ENCODE assay signal across 1 cellular context in genomic region chr12:54214553-54215374, GRCh38.
TF ChIP-seq lines count a peak whose summit lies in the region.

No MANE protein-coding gene starts in this region.

TF ChIP-seq in HepG2, 621 proteins besides CTCF, POLR2A, EP300 and RAD21 (continued from another document and continues in another):
- TF ChIP-seq HMGXB3 (CRISPR knock-in tag; IDR thresholded peaks at IDR 0.05; ENCODE audit: borderline replicate concordance) (peak; percentile 65; the same call in 1 of the 2 replicates), FOXA3 (CRISPR knock-in tag; IDR thresholded peaks at IDR 0.05) (0 out of 2 replicates have a peak, but pooled peaks have one; percentile 44), ZNF30 (CRISPR knock-in tag; IDR thresholded peaks at IDR 0.05) (no peak), TFDP2 (CRISPR knock-in tag; IDR thresholded peaks at IDR 0.05) (peak; percentile 48; the same call in 1 of the 2 replicates), ZEB1 (IDR thresholded peaks at IDR 0.05; ENCODE audit: insufficient replicate concordance, low read depth) (no peak), ZBTB38 (CRISPR knock-in tag; IDR thresholded peaks at IDR 0.05) (peak; percentile 40; the same call in 1 of the 2 replicates), YY1 (IDR thresholded peaks at IDR 0.05; ENCODE audit: insufficient read depth, insufficient replicate concordance, low read depth, low read length) (peak; percentile 72), THAP11 (CRISPR knock-in tag; IDR thresholded peaks at IDR 0.05) (peak; percentile 79), NCOA1 (CRISPR knock-in tag; IDR thresholded peaks at IDR 0.05) (no peak), CCDC6 (CRISPR knock-in tag; IDR thresholded peaks at IDR 0.05) (0 out of 2 replicates have a peak, but pooled peaks have one; percentile 30), ATF5 (CRISPR knock-in tag; IDR thresholded peaks at IDR 0.05; ENCODE audit: low read depth) (no peak), ZNF431 (CRISPR knock-in tag; IDR thresholded peaks at IDR 0.05; ENCODE audit: borderline replicate concordance, low read depth) (no peak), ARID4A (CRISPR knock-in tag; IDR thresholded peaks at IDR 0.05; ENCODE audit: borderline replicate concordance) (peak; percentile 40; the same call in 1 of the 2 replicates), ZNF124 (CRISPR knock-in tag; IDR thresholded peaks at IDR 0.05) (peak; percentile 95; the same call in 1 of the 2 replicates), KLF12 (CRISPR knock-in tag; IDR thresholded peaks at IDR 0.05; ENCODE audit: borderline replicate concordance) (0 out of 2 replicates have a peak, but pooled peaks have one; percentile 45), RNF2 (conservative IDR thresholded peaks at IDR 0.05; ENCODE audit: low read depth) (0 out of 2 replicates have a peak, but pooled peaks have one; percentile 55), LCORL (IDR thresholded peaks at IDR 0.05) (no peak), LCORL (CRISPR knock-in tag; IDR thresholded peaks at IDR 0.05) (0 out of 2 replicates have a peak, but pooled peaks have one; percentile 31), ZBTB7B (CRISPR knock-in tag; IDR thresholded peaks at IDR 0.05) (peak; percentile 94), SP4 (CRISPR knock-in tag; IDR thresholded peaks at IDR 0.05) (no peak; the same call in 1 of the 2 replicates), FOXP4 (CRISPR knock-in tag; IDR thresholded peaks at IDR 0.05) (no peak), IRF2 (CRISPR knock-in tag; IDR thresholded peaks at IDR 0.05) (peak; percentile 65; the same call in 1 of the 2 replicates), MIER3 (CRISPR knock-in tag; IDR thresholded peaks at IDR 0.05; ENCODE audit: borderline replicate concordance) (no peak), CBX5 (CRISPR knock-in tag; IDR thresholded peaks at IDR 0.05; ENCODE audit: borderline replicate concordance) (peak; percentile 73; the same call in 1 of the 2 replicates), ZBED4 (CRISPR knock-in tag; IDR thresholded peaks at IDR 0.05; ENCODE audit: borderline replicate concordance) (peak; percentile 44; the same call in 1 of the 2 replicates), MIXL1 (CRISPR knock-in tag; IDR thresholded peaks at IDR 0.05) (0 out of 2 replicates have a peak, but pooled peaks have one; percentile 28), ZFY (CRISPR knock-in tag; IDR thresholded peaks at IDR 0.05) (peak; percentile 28; the same call in 1 of the 2 replicates), ATF2 (CRISPR knock-in tag; IDR thresholded peaks at IDR 0.05) (peak; percentile 45; the same call in 1 of the 2 replicates), RXRA (CRISPR knock-in tag; IDR thresholded peaks at IDR 0.05) (0 out of 2 replicates have a peak, but pooled peaks have one; percentile 22), ZNF558 (CRISPR knock-in tag; IDR thresholded peaks at IDR 0.05; ENCODE audit: borderline replicate concordance) (no peak), SAP130 (CRISPR knock-in tag; IDR thresholded peaks at IDR 0.05; ENCODE audit: low read depth) (peak; percentile 31; the same call in 1 of the 2 replicates), RELA (CRISPR knock-in tag; IDR thresholded peaks at IDR 0.05) (0 out of 2 replicates have a peak, but pooled peaks have one; percentile 32), ZNF614 (CRISPR knock-in tag; IDR thresholded peaks at IDR 0.05; ENCODE audit: borderline replicate concordance) (no peak), YEATS4 (CRISPR knock-in tag; IDR thresholded peaks at IDR 0.05; ENCODE audit: borderline replicate concordance) (peak; percentile 37; the same call in 1 of the 2 replicates), ZBTB26 (CRISPR knock-in tag; IDR thresholded peaks at IDR 0.05; ENCODE audit: borderline replicate concordance) (peak; percentile 49; the same call in 1 of the 2 replicates), SPEN (CRISPR knock-in tag; IDR thresholded peaks at IDR 0.05; ENCODE audit: low read depth) (peak; percentile 57), DRAP1 (CRISPR knock-in tag; IDR thresholded peaks at IDR 0.05) (0 out of 2 replicates have a peak, but pooled peaks have one; percentile 59)
